ENCODE assay signal across 22 cellular contexts in the genomic region with DNA sequence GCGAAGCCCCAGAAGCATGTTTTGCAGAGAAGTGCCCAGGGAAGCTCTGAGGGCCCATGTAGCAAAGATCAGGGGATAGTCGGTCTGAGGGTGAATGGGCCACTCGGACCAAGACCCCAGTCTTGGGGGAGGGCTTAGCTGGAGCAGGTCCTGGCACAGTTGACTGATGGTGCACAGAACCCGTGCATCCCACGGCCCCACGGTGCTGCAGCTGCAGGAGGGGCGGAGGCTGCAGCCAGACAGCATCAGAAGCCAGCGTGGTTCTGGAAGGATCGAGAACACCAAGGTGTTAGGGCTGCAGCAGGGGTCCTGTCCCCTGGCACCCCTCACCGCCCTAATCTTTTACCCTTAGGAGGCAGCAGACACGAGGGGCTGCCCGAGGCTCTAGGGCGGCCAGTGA.
"Had no signal": no experiment of that assay in that cellular context is flagged by ENCODE, and none has a peak within 500 bp of the region (broad histone marks: within the 10 kb centered on the region; RNA-seq: fewer than 3 reads in every experiment).

No MANE protein-coding gene starts in this region.

- ATAC-seq: effector memory CD8-positive, alpha-beta T cell; gastroesophageal sphincter; lower lobe of right lung; natural killer cell treated with Interleukin-12 subunit alpha and Interleukin-12 subunit beta and Interleukin-15 and Interleukin-18, amount 100 ng/mL, for 72 hours; stimulated activated naive CD8-positive, alpha-beta T cell treated with anti-CD3 and anti-CD28 coated beads, Interleukin-15, Interleukin-2, amounts not matched to agents 100 U/mL and 50 U/mL, for 24 hours had no signal

- FAIRE-seq: colon, keratinocyte, small intestine, urothelium cell line had no signal

- H3K36me3 Mint-ChIP-seq: natural killer cell treated with Interleukin-12 subunit alpha and Interleukin-12 subunit beta and Interleukin-15 and Interleukin-18, amount 100 ng/mL, for 72 hours had no signal

- H3K9me3 ChIP-seq: esophagus muscularis mucosa, gastroesophageal sphincter, left ventricle myocardium inferior, lower lobe of right lung, suprapubic skin, thyroid gland had no signal

- H3K4me3 ChIP-seq: esophagus muscularis mucosa, gastroesophageal sphincter, left ventricle myocardium inferior, lower lobe of right lung, suprapubic skin, thyroid gland had no signal

- H3K9me3 Mint-ChIP-seq: dendritic cell treated with granulocyte-macrophage colony-stimulating factor and Interleukin-4, amounts not matched to agents 40 ng/mL and 50 ng/mL, for 4 days; effector memory CD8-positive, alpha-beta T cell; immature natural killer cell; memory B cell; natural killer cell treated with Interleukin-12 subunit alpha and Interleukin-12 subunit beta and Interleukin-15 and Interleukin-18, amount 100 ng/mL, for 72 hours; type B pancreatic cell had no signal

- H3K27ac Mint-ChIP-seq: dendritic cell treated with granulocyte-macrophage colony-stimulating factor and Interleukin-4, amounts not matched to agents 40 ng/mL and 50 ng/mL, for 4 days; effector memory CD8-positive, alpha-beta T cell; memory B cell; natural killer cell treated with Interleukin-12 subunit alpha and Interleukin-12 subunit beta and Interleukin-15 and Interleukin-18, amount 100 ng/mL, for 72 hours; type B pancreatic cell had no signal

- H3K27me3 ChIP-seq: esophagus muscularis mucosa, gastroesophageal sphincter, suprapubic skin, thyroid gland had no signal

- H3K4me3 Mint-ChIP-seq: dendritic cell treated with granulocyte-macrophage colony-stimulating factor and Interleukin-4, amounts not matched to agents 40 ng/mL and 50 ng/mL, for 4 days; effector memory CD8-positive, alpha-beta T cell; immature natural killer cell; memory B cell; natural killer cell treated with Interleukin-12 subunit alpha and Interleukin-12 subunit beta and Interleukin-15 and Interleukin-18, amount 100 ng/mL, for 72 hours; type B pancreatic cell had no signal

- H3K27me3 Mint-ChIP-seq: effector memory CD8-positive, alpha-beta T cell; memory B cell; natural killer cell treated with Interleukin-12 subunit alpha and Interleukin-12 subunit beta and Interleukin-15 and Interleukin-18, amount 100 ng/mL, for 72 hours; type B pancreatic cell had no signal

- H3K27ac ChIP-seq: epithelial cell of prostate, esophagus muscularis mucosa, gastroesophageal sphincter, left ventricle myocardium inferior, lower lobe of right lung, suprapubic skin, thyroid gland had no signal

- DNase-seq: effector memory CD8-positive, alpha-beta T cell; glutamatergic neuron; immature natural killer cell; left ventricle myocardium inferior; lower lobe of right lung; midbrain; occipital lobe; small intestine; stimulated activated CD4-positive, alpha-beta T cell treated with anti-CD3 and anti-CD28 coated beads, Interleukin-12 subunit alpha, Interleukin-12 subunit beta, amount 100 ng/mL, for 4 hours; stimulated activated naive CD8-positive, alpha-beta T cell treated with anti-CD3 and anti-CD28 coated beads, Interleukin-15, Interleukin-2, amounts not matched to agents 100 U/mL and 50 U/mL, for 24 hours; thyroid gland had no signal
